11 cellular contexts compared by ENCODE assay signal in genomic region chr2:201798919-201799285, GRCh38. TPM values are rescaled to one million over a fixed set of nuclear protein-coding genes. Genes with fewer than 3 reads are reported as not detected.
DNase-seq lines count a peak whose midpoint lies in the region; ATAC-seq and TF ChIP-seq lines count a peak whose summit lies in the region.
"Not testable (repeated sequence)": the region's sequence is repeated elsewhere in the genome, so short reads cannot be mapped to it uniquely, and the experiment has no call there.
"Had no signal": no experiment of that assay in that cellular context is flagged by ENCODE, and none has a peak within 500 bp of the region (broad histone marks: within the 10 kb centered on the region; RNA-seq: fewer than 3 reads in every experiment).

No MANE protein-coding gene starts in this region.

- not testable (repeated sequence) for H3K4me2 ChIP-seq in OCI-LY3 (ENCODE audit: low read length)

- TF ChIP-seq CTCF in BE2C (IDR thresholded peaks at IDR 0.05; ENCODE audit: low read depth, low read length) (peak; percentile 76), GM12874 (IDR thresholded peaks at IDR 0.05; ENCODE audit: insufficient read depth, low read depth, low read length) (peak; percentile 35; the same call in 1 of the 2 replicates), OCI-LY3 (IDR thresholded peaks at IDR 0.05; ENCODE audit: low read depth, low read length) (peak; percentile 30), epithelial cell of proximal tubule (conservative IDR thresholded peaks at IDR 0.05; ENCODE audit: low read depth, low read length) (peak; percentile 57), thoracic aorta (IDR thresholded peaks at IDR 0.05) (peak; percentile 13)

- H3K27ac ChIP-seq in OCI-LY3 (ENCODE audit: low read length): not testable (repeated sequence)
- H3K27ac ChIP-seq in thoracic aorta: peak overlapping the region; percentile 81 to 84

- not testable (repeated sequence) for H4K20me1 ChIP-seq in OCI-LY3 (ENCODE audit: insufficient read depth, low read length)

- not testable (repeated sequence) for ATAC-seq in thoracic aorta (ENCODE audit: insufficient number of reproducible peaks, low FRiP score, low read depth)

- not testable (repeated sequence) for H3K36me3 ChIP-seq in BE2C; OCI-LY3 (replicated peaks; ENCODE audit: low read depth, low read length); adipocyte (ENCODE audit: control insufficient read depth, insufficient read depth, low read length, severe bottlenecking); thoracic aorta

- not testable (repeated sequence) for H3K9ac ChIP-seq in OCI-LY3 (ENCODE audit: low read length); adipocyte (ENCODE audit: low read length)

- not testable (repeated sequence) for H3K4me1 ChIP-seq in BE2C; OCI-LY3 (ENCODE audit: low read length)
- H3K4me1 ChIP-seq in adipocyte (ENCODE audit: control insufficient read depth, insufficient read depth, low read length): peaks cover 14% of the 10 kb centered on the region
- peaks cover 18 to 27% of the 10 kb centered on the region in 2 donors for H3K4me1 ChIP-seq in thoracic aorta (ENCODE audit: control insufficient read depth in 1 of 2, low read depth in 2 of 2)

- not testable (repeated sequence) for H3K79me2 ChIP-seq in OCI-LY3 (ENCODE audit: low read length)

- H3K4me3 ChIP-seq in BE2C (ENCODE audit: low read depth, low read length); OCI-LY3 (ENCODE audit: low read length); adipocyte (ENCODE audit: low read length); epithelial cell of proximal tubule (ENCODE audit: low read depth, low read length); thoracic aorta: not testable (repeated sequence)

- not testable (repeated sequence) for H3K27me3 ChIP-seq in BE2C; adipocyte (replicated peaks; ENCODE audit: control insufficient read depth, insufficient read depth, low read length); thoracic aorta (replicated peaks; ENCODE audit: insufficient read depth)
- H3K27me3 ChIP-seq in OCI-LY3 (ENCODE audit: low read depth, low read length): peaks cover 17% of the 10 kb centered on the region

- H3K9me3 ChIP-seq in BE2C; OCI-LY3 (ENCODE audit: insufficient read depth, low read length); adipocyte (ENCODE audit: control insufficient read depth, low read length); thoracic aorta: not testable (repeated sequence)

- H2AFZ ChIP-seq in OCI-LY3 (ENCODE audit: low read depth, low read length): not testable (repeated sequence)

- not testable (repeated sequence) for DNase-seq in BE2C; epithelial cell of proximal tubule (ENCODE audit: low read depth); thoracic aorta (ENCODE audit: low spot score)
- DNase-seq in LHCN-M2 (ENCODE audit: low read depth) (peak; percentile 67), adipocyte (ENCODE audit: low read depth) (peak; percentile 61), kidney tubule cell (ENCODE audit: low spot score) (peak; percentile 73)

RNA-seq across cellular contexts. Expression of gene CDK15, which starts 7.4 kb away (rescaled TPM):
- polyA plus RNA-seq in BE2C (2012; ENCODE audit: insufficient read depth, insufficient read length, low read depth): 15.7 TPM
- total RNA-seq in LHCN-M2 (2014; rRNA removed) (45.2 and 47.9 TPM in 2 replicates), epithelial cell of proximal tubule (2.3 and 6.4 TPM in 2 replicates), thoracic aorta (1 to 10 TPM; 1.5 to 8.3 TPM)
- polyA plus RNA-seq in LHCN-M2 (2012): 25.9 TPM
- total RNA-seq: occipital lobe, T-helper 17 cell had no signal
- polyA plus RNA-seq: CD14-positive monocyte had no signal

RNA-seq across cellular contexts. Expression of gene ALS2, which starts 18.2 kb away (rescaled TPM):
- 17.4 TPM for polyA plus RNA-seq in BE2C (2012; ENCODE audit: insufficient read depth, insufficient read length, low read depth)
- total RNA-seq in LHCN-M2 (2014; rRNA removed) (24.0 and 25.8 TPM in 2 replicates), epithelial cell of proximal tubule (15.6 and 20.8 TPM in 2 replicates), thoracic aorta (10 to 100 TPM; 34.5 to 45.1 TPM)
- polyA plus RNA-seq in LHCN-M2 (2012): 14.0 TPM

Comparison
In these comparisons a context has a peak if more than half of its experiments do, and no peak if none do; other contexts are left out.
1. CTCF ChIP-seq: peak in every context shown above with its lines; median percentile 76 in BE2C; 57 in epithelial cell of proximal tubule; 35 in GM12874; 30 in OCI-LY3; 13 in thoracic aorta.